18 cellular contexts compared by ENCODE assay signal in genomic region chr22:33104192-33104591, GRCh38. TPM values are rescaled to one million over a fixed set of nuclear protein-coding genes. Genes with fewer than 3 reads are reported as not detected.
DNase-seq lines count a peak whose midpoint lies in the region; ATAC-seq, FAIRE-seq and TF ChIP-seq lines count a peak whose summit lies in the region.
"Had no signal": no experiment of that assay in that cellular context is flagged by ENCODE, and none has a peak within 500 bp of the region (broad histone marks: within the 10 kb centered on the region; RNA-seq: fewer than 3 reads in every experiment).

No MANE protein-coding gene starts in this region.

- no peak overlapping the region for H3K27ac ChIP-seq in ascending aorta
- H3K27ac ChIP-seq: BLaER1 treated with 17β-estradiol and CSF1 and Interleukin-3, amounts not matched to agents 10 nM and 100 nM had no signal

- DNase-seq in NCI-H226 (peak; percentile 9), glutamatergic neuron (no peak), ascending aorta (ENCODE audit: low spot score in 2 of 2) (no peak), HTR-8/SVneo (ENCODE audit: insufficient read length, low spot score) (no peak)
- DNase-seq in activated CD8-positive, alpha-beta T cell treated with anti-CD3 and anti-CD28 coated beads, Interleukin-2, amount 10 ng/mL, durations not matched to agents 7 days and 5 days, result no peak
- DNase-seq: Calu3; CD8-positive, alpha-beta T cell; DMS 273 treated with DMSO at 0.1 percent for 48 hours; DMS53; DND-41; EL had no signal

- H3K4me3 Mint-ChIP-seq in glutamatergic neuron (ENCODE audit: unreplicated experiment) (no peak overlapping the region), nephron (no peak overlapping the region)
- H3K4me3 Mint-ChIP-seq in activated CD8-positive, alpha-beta T cell treated with anti-CD3 and anti-CD28 coated beads, Interleukin-2, amount 10 ng/mL, durations not matched to agents 7 days and 5 days, result no peak overlapping the region
- H3K4me3 Mint-ChIP-seq: B cell; CD8-positive, alpha-beta T cell had no signal

- H3K9me3 Mint-ChIP-seq in glutamatergic neuron (ENCODE audit: unreplicated experiment) (peaks cover 2% of the 10 kb centered on the region), nephron (peaks cover 6% of the 10 kb centered on the region)
- H3K9me3 Mint-ChIP-seq in activated CD8-positive, alpha-beta T cell treated with anti-CD3 and anti-CD28 coated beads, Interleukin-2, amount 10 ng/mL, durations not matched to agents 7 days and 5 days (ENCODE audit: insufficient read depth), result no peaks in the 10 kb centered on the region

- H3K27me3 ChIP-seq in ascending aorta, result no peaks in the 10 kb centered on the region
- H3K27me3 ChIP-seq: BLaER1 treated with 17β-estradiol and CSF1 and Interleukin-3, amounts not matched to agents 10 nM and 100 nM had no signal

- no peaks in the 10 kb centered on the region for H3K36me3 ChIP-seq in ascending aorta
- H3K36me3 ChIP-seq: HAP-1 had no signal

- H3K36me3 Mint-ChIP-seq in glutamatergic neuron (ENCODE audit: unreplicated experiment), result peaks cover 11% of the 10 kb centered on the region
- H3K36me3 Mint-ChIP-seq in nephron (ENCODE audit: low read depth), result no peaks in the 10 kb centered on the region
- no peaks in the 10 kb centered on the region for H3K36me3 Mint-ChIP-seq in activated CD8-positive, alpha-beta T cell treated with anti-CD3 and anti-CD28 coated beads, Interleukin-2, amount 10 ng/mL, durations not matched to agents 7 days and 5 days (ENCODE audit: low read depth)
- H3K36me3 Mint-ChIP-seq: CD8-positive, alpha-beta T cell had no signal

- no peak for ATAC-seq in activated CD8-positive, alpha-beta T cell treated with anti-CD3 and anti-CD28 coated beads, Interleukin-2, amount 10 ng/mL, durations not matched to agents 7 days and 5 days
- ATAC-seq: CD8-positive, alpha-beta T cell; GM12878 had no signal

- FAIRE-seq in HTR-8/SVneo (lab: Jason Lieb, UNC), result no peak
- FAIRE-seq: GM12878, GM19239 had no signal

- H3K4me3 ChIP-seq in ascending aorta, result no peak overlapping the region
- H3K4me3 ChIP-seq: BLaER1 treated with 17β-estradiol and CSF1 and Interleukin-3, amounts not matched to agents 10 nM and 100 nM; GM12878; HAP-1 had no signal

- CTCF ChIA-PET in activated CD8-positive, alpha-beta T cell treated with anti-CD3 and anti-CD28 coated beads, Interleukin-2, amount 10 ng/mL, durations not matched to agents 7 days and 5 days (lab: Charles Lee), result no interaction called here

- TF ChIP-seq CTCF in glutamatergic neuron (IDR thresholded peaks at IDR 0.05; ENCODE audit: partially characterized antibody, unreplicated experiment) (no peak), nephron (IDR thresholded peaks at IDR 0.05; ENCODE audit: unreplicated experiment in 3 of 3) (no peak), ascending aorta (IDR thresholded peaks at IDR 0.05) (no peak)

- H3K4me1 Mint-ChIP-seq in glutamatergic neuron (ENCODE audit: low read depth, unreplicated experiment) (peaks cover 6% of the 10 kb centered on the region), nephron (peaks cover 12% of the 10 kb centered on the region)
- H3K4me1 Mint-ChIP-seq in activated CD8-positive, alpha-beta T cell treated with anti-CD3 and anti-CD28 coated beads, Interleukin-2, amount 10 ng/mL, durations not matched to agents 7 days and 5 days (ENCODE audit: low read depth), result no peaks in the 10 kb centered on the region
- H3K4me1 Mint-ChIP-seq: B cell had no signal

- no peaks in the 10 kb centered on the region for H3K9me3 ChIP-seq in ascending aorta
- H3K9me3 ChIP-seq: HAP-1 had no signal

- peaks cover 5% of the 10 kb centered on the region for H3K27me3 Mint-ChIP-seq in glutamatergic neuron (ENCODE audit: unreplicated experiment)
- peaks cover 11% of the 10 kb centered on the region for H3K27me3 Mint-ChIP-seq in nephron (ENCODE audit: low read depth)
- no peaks in the 10 kb centered on the region for H3K27me3 Mint-ChIP-seq in activated CD8-positive, alpha-beta T cell treated with anti-CD3 and anti-CD28 coated beads, Interleukin-2, amount 10 ng/mL, durations not matched to agents 7 days and 5 days (ENCODE audit: low read depth)

- intact Hi-C loops in ascending aorta (cut with DNase I), result no loop called here

- peak overlapping the region; percentile 60 for H3K27ac Mint-ChIP-seq in glutamatergic neuron (ENCODE audit: unreplicated experiment)
- H3K27ac Mint-ChIP-seq in nephron, result peak overlapping the region in 2 of 3 experiments; percentile 24 to 40
- no peak overlapping the region for H3K27ac Mint-ChIP-seq in activated CD8-positive, alpha-beta T cell treated with anti-CD3 and anti-CD28 coated beads, Interleukin-2, amount 10 ng/mL, durations not matched to agents 7 days and 5 days
- H3K27ac Mint-ChIP-seq: B cell; CD8-positive, alpha-beta T cell had no signal

- POLR2A ChIA-PET in activated CD8-positive, alpha-beta T cell treated with anti-CD3 and anti-CD28 coated beads, Interleukin-2, amount 10 ng/mL, durations not matched to agents 7 days and 5 days (lab: Charles Lee), result no interaction called here

- H3K4me1 ChIP-seq in ascending aorta, result no peaks in the 10 kb centered on the region
- H3K4me1 ChIP-seq: HAP-1 had no signal

RNA-seq across cellular contexts. Expression of gene SYN3, which starts 46.0 kb away (rescaled TPM):
- total RNA-seq in glutamatergic neuron (ENCODE audit: unreplicated experiment) (69.6 TPM), ascending aorta (not detected)
- total RNA-seq in activated CD8-positive, alpha-beta T cell treated with anti-CD3 and anti-CD28 coated beads, Interleukin-2, amount 10 ng/mL, durations not matched to agents 7 days and 5 days, result not detected
- total RNA-seq: Calu3; CD8-positive, alpha-beta T cell; G401; GM12878 had no signal

Comparison
In these comparisons a context has a peak if more than half of its experiments do, and no peak if none do; other contexts are left out.
1. RNA of gene SYN3, which starts 46.0 kb away (total RNA-seq): 69.6 TPM in glutamatergic neuron (single experiment); not detected in activated CD8-positive, alpha-beta T cell treated with anti-CD3 and anti-CD28 coated beads, Interleukin-2, amount 10 ng/mL, durations not matched to agents 7 days and 5 days and not detected in ascending aorta (single experiment); every median in the first group is over 10 times any median in the second.